Comparison of ENCODE assay signal across 1 cellular context in the genomic region with DNA sequence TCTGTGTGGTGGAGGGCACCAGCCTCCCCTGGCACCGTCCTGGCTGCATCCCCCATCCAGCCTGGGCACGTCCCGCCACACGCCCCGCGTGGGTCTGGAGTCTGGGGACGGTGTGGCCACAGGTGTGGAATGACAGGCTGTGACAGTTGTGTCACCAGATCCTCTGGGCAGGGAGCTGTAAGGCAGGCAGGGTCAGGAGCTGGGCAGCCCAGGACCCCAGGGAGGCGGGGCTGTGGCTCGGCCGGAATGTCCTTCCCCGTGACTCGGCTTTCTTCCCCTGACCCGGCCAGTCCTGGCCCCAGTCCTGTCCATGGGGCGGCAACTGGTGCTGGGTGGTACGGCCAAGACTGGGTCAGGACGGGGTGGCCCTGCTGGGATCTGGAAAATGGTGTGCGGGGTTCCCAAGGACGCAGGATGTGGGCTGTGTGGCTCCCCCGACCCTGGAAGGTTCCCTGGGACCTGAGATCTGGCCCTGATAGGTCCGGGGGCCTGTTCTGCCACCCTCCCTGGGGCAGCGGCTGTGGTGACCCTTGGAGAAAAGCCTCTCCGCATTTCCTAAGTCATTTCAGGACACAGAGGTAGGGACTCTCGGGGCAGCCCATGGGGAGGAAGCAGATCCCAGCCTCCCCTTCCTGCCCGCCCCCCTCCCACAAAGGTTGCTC.
A peak's percentile ranks its signal among the peaks of the same experiment; 100 is the strongest.
TF ChIP-seq lines count a peak whose summit lies in the region.

No MANE protein-coding gene starts in this region.

TF ChIP-seq in HepG2, 621 proteins besides CTCF, POLR2A, EP300 and RAD21 (continued from another document and continues in another):
- TF ChIP-seq, protein P1, sequence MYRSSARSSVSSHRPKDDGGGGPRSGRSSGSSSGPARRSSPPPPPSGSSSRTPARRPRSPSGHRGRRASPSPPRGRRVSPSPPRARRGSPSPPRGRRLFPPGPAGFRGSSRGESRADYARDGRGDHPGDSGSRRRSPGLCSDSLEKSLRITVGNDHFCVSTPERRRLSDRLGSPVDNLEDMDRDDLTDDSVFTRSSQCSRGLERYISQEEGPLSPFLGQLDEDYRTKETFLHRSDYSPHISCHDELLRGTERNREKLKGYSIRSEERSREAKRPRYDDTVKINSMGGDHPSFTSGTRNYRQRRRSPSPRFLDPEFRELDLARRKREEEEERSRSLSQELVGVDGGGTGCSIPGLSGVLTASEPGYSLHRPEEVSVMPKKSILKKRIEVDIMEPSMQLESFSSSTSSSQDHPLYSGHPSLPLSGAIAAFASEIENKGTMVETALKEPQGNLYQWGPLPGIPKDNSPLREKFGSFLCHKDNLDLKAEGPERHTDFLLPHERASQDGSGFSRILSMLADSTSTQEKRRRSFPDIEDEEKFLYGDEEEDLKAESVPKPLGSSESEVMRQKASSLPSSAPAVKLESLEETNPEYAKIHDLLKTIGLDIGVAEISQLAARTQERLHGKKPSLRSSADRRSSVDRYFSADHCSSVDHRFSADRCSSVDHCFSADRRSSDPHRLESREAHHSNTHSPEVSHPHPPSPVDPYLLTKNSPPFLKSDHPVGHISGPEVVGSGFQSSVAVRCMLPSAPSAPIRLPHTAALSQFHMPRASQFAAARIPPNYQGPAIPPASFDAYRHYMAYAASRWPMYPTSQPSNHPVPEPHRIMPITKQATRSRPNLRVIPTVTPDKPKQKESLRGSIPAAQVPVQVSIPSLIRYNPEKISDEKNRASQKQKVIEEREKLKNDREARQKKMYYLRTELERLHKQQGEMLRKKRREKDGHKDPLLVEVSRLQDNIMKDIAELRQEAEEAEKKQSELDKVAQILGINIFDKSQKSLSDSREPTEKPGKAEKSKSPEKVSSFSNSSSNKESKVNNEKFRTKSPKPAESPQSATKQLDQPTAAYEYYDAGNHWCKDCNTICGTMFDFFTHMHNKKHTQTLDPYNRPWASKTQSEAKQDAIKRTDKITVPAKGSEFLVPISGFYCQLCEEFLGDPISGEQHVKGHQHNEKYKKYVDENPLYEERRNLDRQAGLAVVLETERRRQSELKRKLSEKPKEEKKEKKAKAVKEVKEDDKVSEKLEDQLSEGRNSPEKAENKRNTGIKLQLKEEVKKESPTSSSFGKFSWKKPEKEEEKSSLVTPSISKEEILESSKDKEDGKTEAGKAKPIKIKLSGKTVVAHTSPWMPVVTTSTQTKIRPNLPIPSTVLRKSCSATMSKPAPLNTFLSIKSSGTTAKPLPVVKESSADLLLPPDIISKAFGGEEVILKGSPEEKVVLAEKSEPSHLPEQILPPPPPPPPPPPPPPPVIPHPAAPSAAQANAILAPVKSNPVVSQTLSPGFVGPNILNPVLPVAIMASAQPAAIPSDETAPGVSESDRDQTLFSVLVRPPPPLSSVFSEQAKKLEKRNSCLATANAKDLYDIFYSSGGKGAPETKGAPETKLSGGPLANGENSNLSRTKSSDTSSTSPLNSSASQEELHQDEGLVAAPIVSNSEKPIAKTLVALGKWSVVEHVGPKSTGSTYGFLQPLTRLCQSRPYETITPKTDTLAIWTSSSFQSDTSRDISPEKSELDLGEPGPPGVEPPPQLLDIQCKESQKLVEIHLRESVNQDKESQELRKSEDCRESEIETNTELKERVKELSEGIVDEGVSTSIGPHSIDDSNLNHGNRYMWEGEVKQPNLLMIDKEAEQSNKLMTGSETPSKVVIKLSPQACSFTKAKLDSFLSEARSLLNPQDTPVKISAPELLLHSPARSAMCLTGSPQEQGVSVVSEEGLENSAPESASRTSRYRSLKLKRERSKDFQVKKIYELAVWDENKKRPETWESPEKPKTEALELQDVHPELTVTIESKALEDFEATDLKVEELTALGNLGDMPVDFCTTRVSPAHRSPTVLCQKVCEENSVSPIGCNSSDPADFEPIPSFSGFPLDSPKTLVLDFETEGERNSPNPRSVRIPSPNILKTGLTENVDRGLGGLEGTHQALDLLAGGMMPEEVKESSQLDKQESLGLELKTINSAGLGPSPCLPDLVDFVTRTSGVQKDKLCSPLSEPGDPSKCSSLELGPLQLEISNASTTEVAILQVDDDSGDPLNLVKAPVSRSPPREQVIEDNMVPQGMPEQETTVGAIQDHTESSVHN (CRISPR knock-in tag; IDR thresholded peaks at IDR 0.05): no peak
- TF ChIP-seq HNRNPH1 (optimal IDR thresholded peaks at IDR 0.05; ENCODE audit: low read depth, low read length) (no peak), RBFOX2 (IDR thresholded peaks at IDR 0.05; ENCODE audit: low read depth, low read length) (peak; percentile 47; the same call in 1 of the 2 replicates), ZNF615 (CRISPR knock-in tag; IDR thresholded peaks at IDR 0.05; ENCODE audit: borderline replicate concordance) (no peak), ZSCAN25 (CRISPR knock-in tag; IDR thresholded peaks at IDR 0.05) (peak; percentile 67), XRCC5 (optimal IDR thresholded peaks at IDR 0.05; ENCODE audit: low read length) (peak; percentile 28), ARHGAP35 (CRISPR knock-in tag; IDR thresholded peaks at IDR 0.05; ENCODE audit: borderline replicate concordance) (peak; percentile 45; the same call in 1 of the 2 replicates), KDM2A (CRISPR knock-in tag; IDR thresholded peaks at IDR 0.05; ENCODE audit: borderline replicate concordance, low read depth) (peak; percentile 54; the same call in 1 of the 2 replicates), SMAD9 (CRISPR knock-in tag; IDR thresholded peaks at IDR 0.05) (0 out of 2 replicates have a peak, but pooled peaks have one; percentile 48), PHF21A (CRISPR knock-in tag; IDR thresholded peaks at IDR 0.05) (peak; percentile 37; the same call in 1 of the 2 replicates), ZNF564 (CRISPR knock-in tag; IDR thresholded peaks at IDR 0.05) (peak; percentile 67; the same call in 1 of the 2 replicates), SRSF4 (IDR thresholded peaks at IDR 0.05; ENCODE audit: low read depth, low read length, poor library complexity, severe bottlenecking) (no peak), ZNF891 (CRISPR knock-in tag; IDR thresholded peaks at IDR 0.05) (peak; percentile 82), NR2F6 (IDR thresholded peaks at IDR 0.05) (0 out of 2 replicates have a peak, but pooled peaks have one; percentile 8), NR2F6 (CRISPR knock-in tag; IDR thresholded peaks at IDR 0.05) (no peak; the same call in 1 of the 2 replicates)
- TF ChIP-seq, protein P2, sequence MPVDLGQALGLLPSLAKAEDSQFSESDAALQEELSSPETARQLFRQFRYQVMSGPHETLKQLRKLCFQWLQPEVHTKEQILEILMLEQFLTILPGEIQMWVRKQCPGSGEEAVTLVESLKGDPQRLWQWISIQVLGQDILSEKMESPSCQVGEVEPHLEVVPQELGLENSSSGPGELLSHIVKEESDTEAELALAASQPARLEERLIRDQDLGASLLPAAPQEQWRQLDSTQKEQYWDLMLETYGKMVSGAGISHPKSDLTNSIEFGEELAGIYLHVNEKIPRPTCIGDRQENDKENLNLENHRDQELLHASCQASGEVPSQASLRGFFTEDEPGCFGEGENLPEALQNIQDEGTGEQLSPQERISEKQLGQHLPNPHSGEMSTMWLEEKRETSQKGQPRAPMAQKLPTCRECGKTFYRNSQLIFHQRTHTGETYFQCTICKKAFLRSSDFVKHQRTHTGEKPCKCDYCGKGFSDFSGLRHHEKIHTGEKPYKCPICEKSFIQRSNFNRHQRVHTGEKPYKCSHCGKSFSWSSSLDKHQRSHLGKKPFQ (CRISPR knock-in tag; IDR thresholded peaks at IDR 0.05; ENCODE audit: insufficient replicate concordance): peak; percentile 58
- TF ChIP-seq, protein P3, sequence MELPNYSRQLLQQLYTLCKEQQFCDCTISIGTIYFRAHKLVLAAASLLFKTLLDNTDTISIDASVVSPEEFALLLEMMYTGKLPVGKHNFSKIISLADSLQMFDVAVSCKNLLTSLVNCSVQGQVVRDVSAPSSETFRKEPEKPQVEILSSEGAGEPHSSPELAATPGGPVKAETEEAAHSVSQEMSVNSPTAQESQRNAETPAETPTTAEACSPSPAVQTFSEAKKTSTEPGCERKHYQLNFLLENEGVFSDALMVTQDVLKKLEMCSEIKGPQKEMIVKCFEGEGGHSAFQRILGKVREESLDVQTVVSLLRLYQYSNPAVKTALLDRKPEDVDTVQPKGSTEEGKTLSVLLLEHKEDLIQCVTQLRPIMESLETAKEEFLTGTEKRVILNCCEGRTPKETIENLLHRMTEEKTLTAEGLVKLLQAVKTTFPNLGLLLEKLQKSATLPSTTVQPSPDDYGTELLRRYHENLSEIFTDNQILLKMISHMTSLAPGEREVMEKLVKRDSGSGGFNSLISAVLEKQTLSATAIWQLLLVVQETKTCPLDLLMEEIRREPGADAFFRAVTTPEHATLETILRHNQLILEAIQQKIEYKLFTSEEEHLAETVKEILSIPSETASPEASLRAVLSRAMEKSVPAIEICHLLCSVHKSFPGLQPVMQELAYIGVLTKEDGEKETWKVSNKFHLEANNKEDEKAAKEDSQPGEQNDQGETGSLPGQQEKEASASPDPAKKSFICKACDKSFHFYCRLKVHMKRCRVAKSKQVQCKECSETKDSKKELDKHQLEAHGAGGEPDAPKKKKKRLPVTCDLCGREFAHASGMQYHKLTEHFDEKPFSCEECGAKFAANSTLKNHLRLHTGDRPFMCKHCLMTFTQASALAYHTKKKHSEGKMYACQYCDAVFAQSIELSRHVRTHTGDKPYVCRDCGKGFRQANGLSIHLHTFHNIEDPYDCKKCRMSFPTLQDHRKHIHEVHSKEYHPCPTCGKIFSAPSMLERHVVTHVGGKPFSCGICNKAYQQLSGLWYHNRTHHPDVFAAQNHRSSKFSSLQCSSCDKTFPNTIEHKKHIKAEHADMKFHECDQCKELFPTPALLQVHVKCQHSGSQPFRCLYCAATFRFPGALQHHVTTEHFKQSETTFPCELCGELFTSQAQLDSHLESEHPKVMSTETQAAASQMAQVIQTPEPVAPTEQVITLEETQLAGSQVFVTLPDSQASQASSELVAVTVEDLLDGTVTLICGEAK (IDR thresholded peaks at IDR 0.05): no peak
- TF ChIP-seq, protein P3 (CRISPR knock-in tag; IDR thresholded peaks at IDR 0.05): peak; percentile 57
- TF ChIP-seq, protein P4, sequence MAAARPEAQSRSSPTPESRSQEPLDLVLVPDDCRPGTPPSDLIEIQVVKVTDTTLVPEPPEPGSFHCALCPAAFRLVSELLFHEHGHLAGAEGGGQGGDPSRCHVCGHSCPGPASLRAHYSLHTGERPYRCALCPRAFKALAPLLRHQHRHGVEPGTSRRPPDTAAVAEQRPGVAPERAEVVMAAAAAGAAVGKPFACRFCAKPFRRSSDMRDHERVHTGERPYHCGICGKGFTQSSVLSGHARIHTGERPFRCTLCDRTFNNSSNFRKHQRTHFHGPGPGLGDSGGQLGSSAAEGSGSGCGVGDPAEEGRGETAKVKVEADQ (CRISPR knock-in tag; IDR thresholded peaks at IDR 0.05; ENCODE audit: borderline replicate concordance): 0 out of 2 replicates have a peak, but pooled peaks have one; percentile 37
- TF ChIP-seq, protein P5, sequence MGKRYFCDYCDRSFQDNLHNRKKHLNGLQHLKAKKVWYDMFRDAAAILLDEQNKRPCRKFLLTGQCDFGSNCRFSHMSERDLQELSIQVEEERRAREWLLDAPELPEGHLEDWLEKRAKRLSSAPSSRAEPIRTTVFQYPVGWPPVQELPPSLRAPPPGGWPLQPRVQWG (CRISPR knock-in tag; IDR thresholded peaks at IDR 0.05; ENCODE audit: borderline replicate concordance, low read depth): no peak
- TF ChIP-seq, protein P6, sequence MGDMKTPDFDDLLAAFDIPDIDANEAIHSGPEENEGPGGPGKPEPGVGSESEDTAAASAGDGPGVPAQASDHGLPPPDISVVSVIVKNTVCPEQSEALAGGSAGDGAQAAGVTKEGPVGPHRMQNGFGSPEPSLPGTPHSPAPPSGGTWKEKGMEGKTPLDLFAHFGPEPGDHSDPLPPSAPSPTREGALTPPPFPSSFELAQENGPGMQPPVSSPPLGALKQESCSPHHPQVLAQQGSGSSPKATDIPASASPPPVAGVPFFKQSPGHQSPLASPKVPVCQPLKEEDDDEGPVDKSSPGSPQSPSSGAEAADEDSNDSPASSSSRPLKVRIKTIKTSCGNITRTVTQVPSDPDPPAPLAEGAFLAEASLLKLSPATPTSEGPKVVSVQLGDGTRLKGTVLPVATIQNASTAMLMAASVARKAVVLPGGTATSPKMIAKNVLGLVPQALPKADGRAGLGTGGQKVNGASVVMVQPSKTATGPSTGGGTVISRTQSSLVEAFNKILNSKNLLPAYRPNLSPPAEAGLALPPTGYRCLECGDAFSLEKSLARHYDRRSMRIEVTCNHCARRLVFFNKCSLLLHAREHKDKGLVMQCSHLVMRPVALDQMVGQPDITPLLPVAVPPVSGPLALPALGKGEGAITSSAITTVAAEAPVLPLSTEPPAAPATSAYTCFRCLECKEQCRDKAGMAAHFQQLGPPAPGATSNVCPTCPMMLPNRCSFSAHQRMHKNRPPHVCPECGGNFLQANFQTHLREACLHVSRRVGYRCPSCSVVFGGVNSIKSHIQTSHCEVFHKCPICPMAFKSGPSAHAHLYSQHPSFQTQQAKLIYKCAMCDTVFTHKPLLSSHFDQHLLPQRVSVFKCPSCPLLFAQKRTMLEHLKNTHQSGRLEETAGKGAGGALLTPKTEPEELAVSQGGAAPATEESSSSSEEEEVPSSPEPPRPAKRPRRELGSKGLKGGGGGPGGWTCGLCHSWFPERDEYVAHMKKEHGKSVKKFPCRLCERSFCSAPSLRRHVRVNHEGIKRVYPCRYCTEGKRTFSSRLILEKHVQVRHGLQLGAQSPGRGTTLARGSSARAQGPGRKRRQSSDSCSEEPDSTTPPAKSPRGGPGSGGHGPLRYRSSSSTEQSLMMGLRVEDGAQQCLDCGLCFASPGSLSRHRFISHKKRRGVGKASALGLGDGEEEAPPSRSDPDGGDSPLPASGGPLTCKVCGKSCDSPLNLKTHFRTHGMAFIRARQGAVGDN (CRISPR knock-in tag; IDR thresholded peaks at IDR 0.05): peak; percentile 78
